Comparison of ENCODE assay signal across 13 cellular contexts in the genomic region with DNA sequence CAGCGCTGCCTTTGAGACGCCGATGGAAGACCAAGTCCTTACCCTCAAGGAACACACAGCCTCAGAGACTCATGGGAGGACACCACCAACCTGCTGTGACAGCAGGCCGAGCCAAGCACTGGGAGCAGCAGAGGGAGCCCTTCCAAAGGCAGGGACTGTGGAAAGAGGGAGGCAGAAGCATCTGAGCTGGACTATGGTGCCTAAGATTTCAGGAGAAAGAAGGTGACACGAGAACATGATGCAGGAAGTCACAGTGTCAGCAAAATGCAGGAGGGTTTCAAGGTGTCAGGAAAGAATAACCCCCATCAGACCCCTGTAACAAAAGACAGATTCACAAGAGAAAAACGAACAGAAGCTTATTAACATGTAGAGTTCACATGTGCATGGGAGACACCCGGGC. TPM values are rescaled to one million over a fixed set of nuclear protein-coding genes. Genes with fewer than 3 reads are reported as not detected.
DNase-seq lines count a peak whose midpoint lies in the region; ATAC-seq and TF ChIP-seq lines count a peak whose summit lies in the region.
"Had no signal": no experiment of that assay in that cellular context is flagged by ENCODE, and none has a peak within 500 bp of the region (broad histone marks: within the 10 kb centered on the region; RNA-seq: fewer than 3 reads in every experiment).

No MANE protein-coding gene starts in this region.

- intact Hi-C loops in left ventricle myocardium inferior (cut with micrococcal nuclease), result no loop called here
- intact Hi-C loops in left cardiac atrium (cut with DNase I), result no loop called here
- intact Hi-C loops in transverse colon (cut with DNase I; ENCODE audit: low total_unique reads), result no loop called here
- intact Hi-C loops in ascending aorta (cut with DNase I), result no loop called here

- no peak for ATAC-seq in left cardiac atrium
- ATAC-seq in HG03457 (IDR thresholded peaks at IDR 0.05; ENCODE audit: unreplicated experiment), result no peak
- ATAC-seq in HG03108 (IDR thresholded peaks at IDR 0.05; ENCODE audit: unreplicated experiment), result no peak
- ATAC-seq: CD8-positive, alpha-beta T cell had no signal

- H3K36me3 ChIP-seq in left ventricle myocardium inferior (no peaks in the 10 kb centered on the region), transverse colon (no peaks in the 10 kb centered on the region), ascending aorta (no peaks in the 10 kb centered on the region)
- H3K36me3 ChIP-seq: SJSA1 had no signal

- H3K4me3 ChIP-seq in left ventricle myocardium inferior, result no peak overlapping the region
- no peak overlapping the region for H3K4me3 ChIP-seq in foreskin fibroblast (ENCODE audit: low read depth in 1 of 2, low read length in 2 of 2)
- H3K4me3 ChIP-seq in transverse colon, result no peak overlapping the region
- no peak overlapping the region for H3K4me3 ChIP-seq in ascending aorta
- H3K4me3 ChIP-seq: SJSA1, skin epidermis had no signal

- H3K27ac ChIP-seq in left ventricle myocardium inferior (replicated peaks), result no peak overlapping the region
- no peak overlapping the region for H3K27ac ChIP-seq in transverse colon
- no peak overlapping the region for H3K27ac ChIP-seq in ascending aorta
- H3K27ac ChIP-seq: SJSA1, skin epidermis had no signal

- 62 to 79% methylated on average over 3 to 7 of the region's 7 CpGs for WGBS in transverse colon (ENCODE audit: low coverage in 1 of 2), 2 donors

- peak; percentile 35 for TF ChIP-seq CTCF in left ventricle myocardium inferior (IDR thresholded peaks at IDR 0.05; ENCODE audit: borderline replicate concordance)
- TF ChIP-seq CTCF in foreskin fibroblast (IDR thresholded peaks at IDR 0.05; ENCODE audit: low read depth, low read length), result peak; percentile 14
- peak in 4 of 5 experiments; percentile 11 to 23 (median 19) for TF ChIP-seq CTCF in transverse colon (IDR thresholded peaks at IDR 0.05)
- no peak for TF ChIP-seq CTCF in ascending aorta (IDR thresholded peaks at IDR 0.05)

- DNase-seq in left ventricle myocardium inferior, result no peak
- DNase-seq in left cardiac atrium, result no peak
- DNase-seq in SK-MEL-5 (ENCODE audit: low read depth, low spot score), result peak; percentile 75
- DNase-seq in foreskin fibroblast, result peak in 1 of 2 donors; percentile 17
- peak; percentile 53 for DNase-seq in transverse colon
- DNase-seq in ascending aorta (ENCODE audit: low spot score in 2 of 2), result no peak
- DNase-seq: CD8-positive, alpha-beta T cell; dermis blood vessel endothelial cell; MV-4-11 had no signal

- no peak for TF ChIP-seq POLR2A in transverse colon (IDR thresholded peaks at IDR 0.05)

- no peak for TF ChIP-seq EP300 in transverse colon (IDR thresholded peaks at IDR 0.05; ENCODE audit: low read depth)

- no peaks in the 10 kb centered on the region for H3K9me3 ChIP-seq in left ventricle myocardium inferior (replicated peaks)
- H3K9me3 ChIP-seq in transverse colon, result no peaks in the 10 kb centered on the region
- no peaks in the 10 kb centered on the region for H3K9me3 ChIP-seq in ascending aorta
- H3K9me3 ChIP-seq: SJSA1 had no signal

- H3K27me3 ChIP-seq in left ventricle myocardium inferior (ENCODE audit: low read depth) (peaks cover 12% of the 10 kb centered on the region), transverse colon (no peaks in the 10 kb centered on the region), ascending aorta (no peaks in the 10 kb centered on the region)
- H3K27me3 ChIP-seq: SJSA1 had no signal

- in situ Hi-C loops in SK-MEL-5 (cut with HindIII; ENCODE audit: low pct_unique_long_range_greater_than_20kb, low sequenced_read_pairs), result no loop called here
- in situ Hi-C loops in transverse colon (cut with MboI; ENCODE audit: low pct_ligation_motif_present in 1 of 4, low pct_unique_long_range_greater_than_20kb in 1 of 4, low sequenced_read_pairs in 3 of 4), result loop anchor here in 1 of 4 donors (25.0 kb wide), 1 partner anchor 277 kb away; no protein-coding TSS in a partner anchor

- H3K4me1 ChIP-seq in left ventricle myocardium inferior (no peaks in the 10 kb centered on the region), transverse colon (peaks cover 0 to 16% (median 10%) of the 10 kb centered on the region in 4 donors), ascending aorta (no peaks in the 10 kb centered on the region)

RNA-seq across cellular contexts. Expression of a gene that starts 24.2 kb away (rescaled TPM):
- total RNA-seq in left ventricle myocardium inferior (109 TPM), left cardiac atrium (100 to 1,000 TPM in 1 of 2 donors, 10 to 100 TPM in 1; 86.7 to 101 TPM), transverse colon (100 to 1,000 TPM in 3 of 4 donors, 10 to 100 TPM in 1; 12.3 to 180 (median 152) TPM), ascending aorta (35.2 TPM)
- 412 and 442 TPM in 2 replicates for total RNA-seq in SK-MEL-5 (2014; rRNA removed; shearing (Covaris generic))
- polyA plus RNA-seq in SK-MEL-5 (2015; cell fraction: cytosol; rRNA removed), result 250 and 325 TPM in 2 replicates
- polyA plus RNA-seq in SK-MEL-5 (2015; cell fraction: nucleus; rRNA removed), result 49.2 and 54.4 TPM in 2 replicates

Comparison
In these comparisons a context has a peak if more than half of its experiments do, and no peak if none do; other contexts are left out.
1. DNase-seq: peak in SK-MEL-5 (single experiment) and transverse colon (single experiment); none in left ventricle myocardium inferior (single experiment), left cardiac atrium (single experiment) and ascending aorta (0 of 2).
2. CTCF ChIP-seq: peak in left ventricle myocardium inferior (single experiment), foreskin fibroblast (single experiment) and transverse colon (4 of 5); none in ascending aorta (0 of 3).